Comparison of ENCODE assay signal across 17 cellular contexts in the genomic region with DNA sequence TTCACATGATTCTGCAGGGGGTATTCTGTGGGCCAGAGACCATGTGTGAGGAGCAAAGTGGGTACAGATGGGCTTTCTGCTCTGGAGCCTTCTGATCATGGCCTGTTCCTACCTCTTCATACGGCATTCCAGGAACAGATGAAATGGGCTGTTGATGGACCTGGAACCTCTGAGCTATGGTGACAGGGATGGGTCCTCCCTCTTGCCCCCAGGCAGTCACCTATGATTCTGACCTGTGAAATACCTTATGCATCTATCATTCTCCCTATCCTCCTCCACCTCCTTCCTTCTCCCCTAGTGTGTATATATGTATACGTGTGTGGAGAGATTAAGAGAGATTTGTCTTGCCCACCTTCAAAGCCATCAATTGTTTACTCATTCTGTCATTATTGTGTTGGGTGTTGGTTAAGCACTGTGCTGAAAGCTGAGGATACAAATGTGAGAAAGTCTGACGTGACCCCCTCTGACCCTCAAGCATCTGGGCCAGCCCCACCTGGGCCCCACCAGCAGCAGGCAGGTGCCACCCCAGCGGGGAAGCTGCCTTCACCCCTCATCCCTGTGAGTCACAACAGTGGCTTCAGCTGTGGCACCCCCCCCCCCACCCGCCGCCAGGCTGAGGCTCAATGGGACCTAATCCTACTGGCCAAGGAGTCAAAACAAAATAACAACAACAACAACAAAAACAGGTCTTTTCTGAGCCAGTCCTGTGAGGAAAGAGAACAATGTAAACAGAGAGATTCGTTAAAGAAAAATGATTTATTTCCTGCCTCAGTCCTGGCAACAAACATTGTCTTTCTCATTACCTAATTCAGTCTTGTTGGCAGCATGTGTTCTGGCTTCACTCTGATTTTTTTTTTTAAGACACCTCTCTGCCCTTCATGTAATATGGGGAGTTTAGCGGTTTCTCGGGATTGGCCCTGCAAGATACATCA.
DNase-seq lines count a peak whose midpoint lies in the region; TF ChIP-seq lines count a peak whose summit lies in the region.
"Had no signal": no experiment of that assay in that cellular context is flagged by ENCODE, and none has a peak within 500 bp of the region (broad histone marks: within the 10 kb centered on the region; RNA-seq: fewer than 3 reads in every experiment).

No MANE protein-coding gene starts in this region.

- H3K9me3 Mint-ChIP-seq in endothelial cell (ENCODE audit: unreplicated experiment), result peaks cover 8% of the 10 kb centered on the region
- H3K9me3 Mint-ChIP-seq in activated naive CD4-positive, alpha-beta T cell treated with anti-CD3 and anti-CD28 coated beads, Interleukin-2, amount 10 ng/mL, durations not matched to agents 7 days and 5 days, result peaks cover 17% of the 10 kb centered on the region
- H3K9me3 Mint-ChIP-seq: CD8-positive, alpha-beta T cell; neural crest cell had no signal

- H3K27ac Mint-ChIP-seq in endothelial cell (ENCODE audit: unreplicated experiment), result no peak overlapping the region
- no peak overlapping the region for H3K27ac Mint-ChIP-seq in activated naive CD4-positive, alpha-beta T cell treated with anti-CD3 and anti-CD28 coated beads, Interleukin-2, amount 10 ng/mL, durations not matched to agents 7 days and 5 days
- H3K27ac Mint-ChIP-seq: activated CD4-positive, alpha-beta T cell treated with anti-CD3 and anti-CD28 coated beads, Interleukin-2, amount 10 ng/mL, durations not matched to agents 24 days and 14 days; activated T-helper 17 cell treated with anti-CD3 and anti-CD28 coated beads, Interleukin-2, amount 50 U/mL, for 72 hours; CD8-positive, alpha-beta T cell; T-helper 1 cell treated with Interleukin-12 subunit alpha and Interleukin-12 subunit beta and Interleukin-4 antibody, amounts not matched to agents 30 μg/mL and 1 μg/mL, for 36 hours had no signal

- H3K27ac ChIP-seq in HUES6 (ENCODE audit: low read depth, low read length) (0 out of 2 replicates have a peak overlapping the region, but pooled peaks have one; percentile 28), brain microvascular endothelial cell (peak overlapping the region; percentile 36), mesendoderm (ENCODE audit: low read depth, low read length) (peak overlapping the region; percentile 5), suprapubic skin (peak overlapping the region; percentile 21)

- no peak for DNase-seq in brain microvascular endothelial cell
- no peak for DNase-seq in mesendoderm
- no peak for DNase-seq in suprapubic skin (ENCODE audit: low spot score in 2 of 2)
- no peak for DNase-seq in effector CD4-positive, alpha-beta T cell
- DNase-seq in activated CD4-positive, alpha-beta T cell treated with anti-CD3 and anti-CD28 coated beads, Interleukin-2, amount 50 U/mL, for 48 hours, result no peak
- DNase-seq in endothelial cell (ENCODE audit: low spot score), result no peak
- DNase-seq in activated naive CD4-positive, alpha-beta T cell treated with anti-CD3 and anti-CD28 coated beads, Interleukin-2, amount 10 ng/mL, durations not matched to agents 7 days and 5 days, result no peak
- DNase-seq: activated CD4-positive, alpha-beta T cell treated with anti-CD3 and anti-CD28 coated beads, Interleukin-2, amount 10 ng/mL, durations not matched to agents 24 days and 14 days; caudate nucleus; CD8-positive, alpha-beta T cell; KG1; NCI-H1694 treated with DMSO at 0.1 percent for 48 hours; stimulated activated CD4-positive, alpha-beta T cell treated with anti-CD3 and anti-CD28 coated beads, Interleukin-2, amount 100 ng/mL, for 24 hours had no signal

- no peak overlapping the region for H3K4ac ChIP-seq in mesendoderm (ENCODE audit: low read depth, low read length)

- peaks cover 3% of the 10 kb centered on the region for H3K36me3 Mint-ChIP-seq in endothelial cell (ENCODE audit: low read depth, unreplicated experiment)
- H3K36me3 Mint-ChIP-seq in activated naive CD4-positive, alpha-beta T cell treated with anti-CD3 and anti-CD28 coated beads, Interleukin-2, amount 10 ng/mL, durations not matched to agents 7 days and 5 days, result peaks cover 2% of the 10 kb centered on the region
- H3K36me3 Mint-ChIP-seq: CD8-positive, alpha-beta T cell had no signal

- no peak for TF ChIP-seq EP300 in suprapubic skin (IDR thresholded peaks at IDR 0.05)

- H3K4me3 Mint-ChIP-seq in endothelial cell (ENCODE audit: unreplicated experiment), result no peak overlapping the region
- no peak overlapping the region for H3K4me3 Mint-ChIP-seq in activated naive CD4-positive, alpha-beta T cell treated with anti-CD3 and anti-CD28 coated beads, Interleukin-2, amount 10 ng/mL, durations not matched to agents 7 days and 5 days
- H3K4me3 Mint-ChIP-seq: activated CD4-positive, alpha-beta T cell treated with anti-CD3 and anti-CD28 coated beads, Interleukin-2, amount 10 ng/mL, durations not matched to agents 24 days and 14 days; activated T-helper 17 cell treated with anti-CD3 and anti-CD28 coated beads, Interleukin-2, amount 50 U/mL, for 72 hours; CD8-positive, alpha-beta T cell; neural crest cell; T-helper 1 cell treated with Interleukin-12 subunit alpha and Interleukin-12 subunit beta and Interleukin-4 antibody, amounts not matched to agents 30 μg/mL and 1 μg/mL, for 36 hours had no signal

- H2AK5ac ChIP-seq in mesendoderm (ENCODE audit: low read length), result no peak overlapping the region

- CTCF ChIA-PET in activated naive CD4-positive, alpha-beta T cell treated with anti-CD3 and anti-CD28 coated beads, Interleukin-2, amount 10 ng/mL, durations not matched to agents 7 days and 5 days (lab: Charles Lee), result no interaction called here

- no peak overlapping the region for H3K4me2 ChIP-seq in mesendoderm (ENCODE audit: low read length)

- no peak overlapping the region for H2BK120ac ChIP-seq in mesendoderm (ENCODE audit: low read depth, low read length)

- H3K4me3 ChIP-seq in HUES6 (ENCODE audit: low read depth, low read length), result no peak overlapping the region
- H3K4me3 ChIP-seq in brain microvascular endothelial cell (ENCODE audit: low read depth, low read length), result no peak overlapping the region
- no peak overlapping the region for H3K4me3 ChIP-seq in mesendoderm (ENCODE audit: low read length)
- no peak overlapping the region for H3K4me3 ChIP-seq in suprapubic skin

- peaks cover 11% of the 10 kb centered on the region; the same call in 1 of the 2 replicates for H3K4me1 ChIP-seq in HUES6 (ENCODE audit: control insufficient read depth, insufficient read depth, low read length)
- no peaks in the 10 kb centered on the region for H3K4me1 ChIP-seq in mesendoderm (ENCODE audit: control insufficient read depth, low read depth, low read length)
- peaks cover 6% of the 10 kb centered on the region for H3K4me1 ChIP-seq in suprapubic skin

- H3K36me3 ChIP-seq in HUES6 (ENCODE audit: control insufficient read depth, insufficient read depth, low read length), result no peaks in the 10 kb centered on the region
- H3K36me3 ChIP-seq in brain microvascular endothelial cell (replicated peaks), result no peaks in the 10 kb centered on the region
- H3K36me3 ChIP-seq in mesendoderm (ENCODE audit: control insufficient read depth, insufficient read depth, low read length), result no peaks in the 10 kb centered on the region
- no peaks in the 10 kb centered on the region for H3K36me3 ChIP-seq in suprapubic skin

- H3K27me3 ChIP-seq in HUES6 (ENCODE audit: control insufficient read depth, insufficient read depth, low read length) (no peaks in the 10 kb centered on the region), brain microvascular endothelial cell (replicated peaks) (no peaks in the 10 kb centered on the region), mesendoderm (ENCODE audit: insufficient read depth, low read length, poor library complexity) (no peaks in the 10 kb centered on the region), suprapubic skin (no peaks in the 10 kb centered on the region)

- no peak overlapping the region for H2BK15ac ChIP-seq in mesendoderm (replicated peaks; ENCODE audit: low read depth)

- H2BK5ac ChIP-seq in mesendoderm (ENCODE audit: low read length), result no peak overlapping the region

- no peak overlapping the region for H4K5ac ChIP-seq in mesendoderm (ENCODE audit: low read length)

- peaks cover 4% of the 10 kb centered on the region for H3K27me3 Mint-ChIP-seq in endothelial cell (ENCODE audit: unreplicated experiment)
- peaks cover 19% of the 10 kb centered on the region for H3K27me3 Mint-ChIP-seq in activated naive CD4-positive, alpha-beta T cell treated with anti-CD3 and anti-CD28 coated beads, Interleukin-2, amount 10 ng/mL, durations not matched to agents 7 days and 5 days
- H3K27me3 Mint-ChIP-seq: activated CD4-positive, alpha-beta T cell treated with anti-CD3 and anti-CD28 coated beads, Interleukin-2, amount 10 ng/mL, durations not matched to agents 24 days and 14 days; activated T-helper 17 cell treated with anti-CD3 and anti-CD28 coated beads, Interleukin-2, amount 50 U/mL, for 72 hours had no signal

- no peak overlapping the region for H3K18ac ChIP-seq in mesendoderm (ENCODE audit: low read length)

- H3K79me2 ChIP-seq in mesendoderm (ENCODE audit: control insufficient read depth, insufficient read depth, low read length), result no peaks in the 10 kb centered on the region

- H3K4me1 Mint-ChIP-seq in endothelial cell (ENCODE audit: unreplicated experiment), result peaks cover 16% of the 10 kb centered on the region
- no peaks in the 10 kb centered on the region for H3K4me1 Mint-ChIP-seq in activated naive CD4-positive, alpha-beta T cell treated with anti-CD3 and anti-CD28 coated beads, Interleukin-2, amount 10 ng/mL, durations not matched to agents 7 days and 5 days
- H3K4me1 Mint-ChIP-seq: activated CD4-positive, alpha-beta T cell treated with anti-CD3 and anti-CD28 coated beads, Interleukin-2, amount 10 ng/mL, durations not matched to agents 24 days and 14 days; activated T-helper 17 cell treated with anti-CD3 and anti-CD28 coated beads, Interleukin-2, amount 50 U/mL, for 72 hours had no signal

- no peak overlapping the region for H3K23ac ChIP-seq in mesendoderm (ENCODE audit: low read length)

- H4K8ac ChIP-seq in mesendoderm (ENCODE audit: low read depth, low read length), result no peak overlapping the region

- WGBS in mesendoderm (ENCODE audit: extremely low coverage, insufficient coverage, low lambda C conversion rate), result no CpG with 5 or more reads among the region's 9 CpGs
- WGBS in suprapubic skin, result 43% methylated on average over 9 of the region's 9 CpGs

- in situ Hi-C loops in brain microvascular endothelial cell (cut with HindIII; ENCODE audit: low pct_ligation_motif_present, low sequenced_read_pairs), result no loop called here

- H3K9me3 ChIP-seq in HUES6 (ENCODE audit: control insufficient read depth, insufficient read depth, low read depth, low read length) (peaks cover 11% of the 10 kb centered on the region), suprapubic skin (no peaks in the 10 kb centered on the region)

- TF ChIP-seq CTCF in brain microvascular endothelial cell (IDR thresholded peaks at IDR 0.05; ENCODE audit: low read depth, low read length, missing control alignments) (no peak), suprapubic skin (IDR thresholded peaks at IDR 0.05) (no peak), endothelial cell (IDR thresholded peaks at IDR 0.05; ENCODE audit: unreplicated experiment) (no peak)

- H3K79me1 ChIP-seq in mesendoderm (ENCODE audit: low read length), result no peaks in the 10 kb centered on the region

- no peak for TF ChIP-seq POLR2A in suprapubic skin (IDR thresholded peaks at IDR 0.05)

- H3K9ac ChIP-seq in HUES6 (ENCODE audit: low read length) (no peak overlapping the region), mesendoderm (ENCODE audit: low read length) (no peak overlapping the region)

- no peak overlapping the region for H3K56ac ChIP-seq in mesendoderm (ENCODE audit: low read length)
